Comparison of ENCODE assay signal across 8 cellular contexts in the genomic region with DNA sequence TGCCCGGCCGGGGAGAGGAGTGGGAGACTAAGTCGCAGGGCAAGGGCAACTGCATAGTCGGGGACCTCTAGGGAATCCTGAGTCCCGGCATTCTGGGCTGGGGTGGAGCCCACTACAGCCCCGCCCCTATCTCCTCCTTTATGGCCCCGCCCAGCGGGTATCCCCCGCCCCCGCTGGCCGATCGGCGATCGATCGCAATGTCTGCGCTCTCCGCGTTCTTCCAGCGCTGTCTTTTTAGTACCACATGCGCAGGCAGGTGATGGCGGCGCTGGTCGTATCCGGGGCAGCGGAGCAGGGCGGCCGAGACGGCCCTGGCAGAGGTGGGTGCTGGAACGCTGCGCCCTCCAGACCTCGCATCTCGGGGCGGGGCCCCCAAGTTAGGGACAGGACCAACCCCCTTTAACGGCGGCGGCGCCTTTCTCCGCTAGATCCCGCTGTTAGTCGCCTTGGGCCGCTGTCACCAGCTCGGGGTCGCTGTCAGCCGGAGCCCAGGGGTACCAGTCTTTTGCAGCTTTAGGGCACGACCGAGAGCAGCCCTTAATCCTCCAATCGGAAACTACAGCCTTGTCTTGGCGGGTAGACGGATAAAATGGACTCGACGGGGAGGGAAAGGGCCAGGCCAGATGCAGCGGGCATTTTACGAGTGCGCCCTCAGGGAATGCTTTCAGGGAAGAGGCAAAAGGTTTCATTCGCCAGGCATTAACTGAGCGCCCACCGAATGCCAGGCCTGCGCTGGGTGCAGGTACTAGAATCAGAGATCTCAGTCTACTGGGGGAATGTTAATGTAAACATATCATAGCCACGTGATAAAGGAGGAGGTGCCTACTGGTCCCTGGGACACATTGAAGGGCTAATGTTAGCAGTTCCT. TPM values are rescaled to one million over a fixed set of nuclear protein-coding genes. Genes with fewer than 3 reads are reported as not detected.
DNase-seq lines count a peak whose midpoint lies in the region; ATAC-seq and TF ChIP-seq lines count a peak whose summit lies in the region.

A gene (plus strand): TSS at position 243 of the 868 bp plus-strand sequence. CDS start 17 bp downstream, at position 260.

- H3K4me1 ChIP-seq in right cardiac atrium (ENCODE audit: control insufficient read depth, insufficient read depth, low read length), result peaks cover 2% of the 10 kb centered on the region
- H3K4me1 ChIP-seq in vagina, result peaks cover 37% of the 10 kb centered on the region

- H3K4me3 ChIP-seq in right cardiac atrium (ENCODE audit: low read length) (peak within 1 kb of the TSS; percentile 67), vagina (peak within 1 kb of the TSS; percentile 68 to 91)

- intact Hi-C loops in T-helper 2 cell treated with Interferon-gamma antibody and Interleukin-4, amounts not matched to agents 100 ng/mL and 5 ng/mL, for 36 hours (cut with micrococcal nuclease), result loop anchor here (1.0 kb wide), 4 partner anchors 12 to 346 kb away; a partner anchor contains a TSS
- intact Hi-C loops in right cardiac atrium (cut with DNase I) (loop anchor here in 2 of 4 donors (2.0 to 10.0 kb wide), 3 partner anchors 55 to 458 kb away; no protein-coding TSS in a partner anchor), vagina (cut with DNase I) (no loop called here)

- peaks cover 0 to 5% of the 10 kb centered on the region in 2 donors for H3K36me3 ChIP-seq in vagina

- peak within 1 kb of the TSS; percentile 17 for H3K27ac ChIP-seq in right cardiac atrium (ENCODE audit: low read length)
- peak within 1 kb of the TSS; percentile 71 for H3K27ac ChIP-seq in vagina

- H3K9me3 ChIP-seq in right cardiac atrium (ENCODE audit: control insufficient read depth, low read length) (no peaks in the 10 kb centered on the region), vagina (no peaks in the 10 kb centered on the region)

- DNase-seq in GM10266 (ENCODE audit: extremely low spot score), result peak; percentile 93
- DNase-seq in NCI-H1694 treated with DMSO at 0.1 percent for 48 hours (lab: John Stamatoyannopoulos, UW), result peak; percentile 83
- DNase-seq in anterior cingulate cortex (lab: John Stamatoyannopoulos, UW), result peak in 57 of 58 donors; percentile 37 to 94 (median 82)
- DNase-seq in right cardiac atrium, result peak; percentile 91 to 96 (median 96)
- DNase-seq in putamen (ENCODE audit: low spot score), result peak; percentile 87
- DNase-seq in vagina (ENCODE audit: extremely low spot score in 2 of 2), result no peak

- peak in 1 of 2 donors; percentile 15 for TF ChIP-seq POLR2A in vagina (IDR thresholded peaks at IDR 0.05)

- ATAC-seq in HG02759 (IDR thresholded peaks at IDR 0.05; ENCODE audit: unreplicated experiment) (peak; percentile 71), right cardiac atrium (peak; percentile 87 to 90)

- TF ChIP-seq CTCF in GM10266 (IDR thresholded peaks at IDR 0.05; ENCODE audit: control insufficient read depth, insufficient read depth, low read depth, missing control alignments) (no peak), vagina (IDR thresholded peaks at IDR 0.05) (peak in 1 of 3 experiments; percentile 0)

- WGBS in right cardiac atrium, result 1% methylated on average over 59 of the region's 59 CpGs

- H3K27me3 ChIP-seq in right cardiac atrium (ENCODE audit: control insufficient read depth, insufficient read depth) (no peaks in the 10 kb centered on the region), vagina (no peaks in the 10 kb centered on the region)

RNA-seq across cellular contexts. Expression of the gene that starts here (rescaled TPM):
- total RNA-seq in T-helper 2 cell treated with Interferon-gamma antibody and Interleukin-4, amounts not matched to agents 100 ng/mL and 5 ng/mL, for 36 hours, result 36.6 and 38.5 TPM in 2 replicates
- total RNA-seq in right cardiac atrium (10 to 100 TPM; 24.7 to 30.7 (median 27.5) TPM), vagina (43.0 TPM)
- polyA plus RNA-seq in right cardiac atrium, result 20.5 TPM

Comparison
In these comparisons a context has a peak if more than half of its experiments do, and no peak if none do; other contexts are left out.
1. DNase-seq: peak in GM10266 (single experiment), NCI-H1694 treated with DMSO at 0.1 percent for 48 hours (single experiment), anterior cingulate cortex (57 of 58), right cardiac atrium (3 of 3) and putamen (single experiment); none in vagina (0 of 2).